ENCODE assay signal across 1 cellular context in the genomic region with DNA sequence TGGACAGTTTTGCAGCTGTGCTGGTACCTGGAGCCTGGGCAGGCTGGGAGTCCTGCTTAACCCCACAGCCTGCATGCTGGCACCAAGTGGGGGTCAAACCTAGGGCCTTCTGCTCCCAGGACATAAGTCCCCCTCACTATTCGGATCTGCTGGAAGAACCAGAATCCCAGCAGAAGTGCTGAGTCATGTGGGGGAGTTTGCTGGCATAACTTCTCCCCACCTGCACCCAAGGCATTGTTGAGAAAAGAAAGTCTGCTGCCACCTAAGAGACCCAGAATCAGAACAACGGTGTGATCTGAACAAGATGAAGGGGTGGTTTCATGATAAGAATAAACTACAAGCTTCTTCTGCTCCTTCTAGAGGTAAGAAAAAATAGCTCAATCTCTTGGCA.
TF ChIP-seq lines count a peak whose summit lies in the region.

No MANE protein-coding gene starts in this region.

TF ChIP-seq in GM12878, 131 proteins besides CTCF, POLR2A, EP300 and RAD21 (continued from another document):
- no peak for TF ChIP-seq SUPT20H (IDR thresholded peaks at IDR 0.05; ENCODE audit: borderline replicate concordance, control insufficient read depth, low read depth, low read length)
- TF ChIP-seq SREBF2 (IDR thresholded peaks at IDR 0.05; ENCODE audit: low read length): no peak
- no peak for TF ChIP-seq KDM1A (IDR thresholded peaks at IDR 0.05; ENCODE audit: borderline replicate concordance)
- TF ChIP-seq NR2C1 (IDR thresholded peaks at IDR 0.05): no peak
- no peak for TF ChIP-seq BMI1 (IDR thresholded peaks at IDR 0.05; ENCODE audit: borderline replicate concordance)
- TF ChIP-seq CBX3 (IDR thresholded peaks at IDR 0.05; ENCODE audit: borderline replicate concordance, low read depth): no peak
- no peak for TF ChIP-seq RFX5 (IDR thresholded peaks at IDR 0.05; ENCODE audit: low read depth, low read length)
- no peak for TF ChIP-seq NFIC (IDR thresholded peaks at IDR 0.05; ENCODE audit: low read depth, low read length)
- TF ChIP-seq SRF (IDR thresholded peaks at IDR 0.05; ENCODE audit: low read depth in 2 of 2, low read length in 2 of 2): no peak
